ENCODE assay signal across 11 cellular contexts in genomic region chr11:86040919-86041318, GRCh38. TPM values are rescaled to one million over a fixed set of nuclear protein-coding genes. Genes with fewer than 3 reads are reported as not detected.
DNase-seq lines count a peak whose midpoint lies in the region; ATAC-seq and TF ChIP-seq lines count a peak whose summit lies in the region.
"Had no signal": no experiment of that assay in that cellular context is flagged by ENCODE, and none has a peak within 500 bp of the region (broad histone marks: within the 10 kb centered on the region; RNA-seq: fewer than 3 reads in every experiment).

No MANE protein-coding gene starts in this region.

- no peaks in the 10 kb centered on the region for H3K36me3 Mint-ChIP-seq in naive B cell

- ATAC-seq in heart left ventricle: no peak
- ATAC-seq in left ventricle myocardium superior: no peak
- no peak for ATAC-seq in naive B cell (ENCODE audit: low read depth in 2 of 2)
- no peak for ATAC-seq in upper lobe of left lung (ENCODE audit: low FRiP score in 2 of 2)
- ATAC-seq: mucosa of descending colon had no signal

- no peaks in the 10 kb centered on the region for H3K27me3 ChIP-seq in heart left ventricle
- H3K27me3 ChIP-seq in adipocyte (replicated peaks; ENCODE audit: control insufficient read depth, insufficient read depth, low read length): no peaks in the 10 kb centered on the region
- no peaks in the 10 kb centered on the region for H3K27me3 ChIP-seq in upper lobe of left lung

- H3K9me3 Mint-ChIP-seq in naive B cell: no peaks in the 10 kb centered on the region

- TF ChIP-seq EP300 in upper lobe of left lung (IDR thresholded peaks at IDR 0.05): no peak

- H3K4me3 Mint-ChIP-seq in naive B cell: no peak overlapping the region

- peaks cover 0 to 3% (median 0%) of the 10 kb centered on the region in 9 donors for H3K36me3 ChIP-seq in heart left ventricle
- peaks cover 5% of the 10 kb centered on the region for H3K36me3 ChIP-seq in adipocyte (ENCODE audit: control insufficient read depth, insufficient read depth, low read length, severe bottlenecking)
- no peaks in the 10 kb centered on the region for H3K36me3 ChIP-seq in upper lobe of left lung

- intact Hi-C loops in heart left ventricle (cut with DNase I): loop anchor here in 8 of 10 donors (2.0 to 10.0 kb wide), 5 partner anchors 151 to 186 kb away; partner anchors contain the start of gene CCDC83 (in 1 of the 8)
- intact Hi-C loops in left ventricle myocardium superior (cut with micrococcal nuclease): loop anchor here (1.0 kb wide), 1 partner anchor 152 kb away; no protein-coding TSS in a partner anchor

- no peak for TF ChIP-seq CTCF in heart left ventricle (IDR thresholded peaks at IDR 0.05)
- TF ChIP-seq CTCF in upper lobe of left lung (IDR thresholded peaks at IDR 0.05): no peak

- TF ChIP-seq POLR2A in heart left ventricle (IDR thresholded peaks at IDR 0.05) (no peak), upper lobe of left lung (IDR thresholded peaks at IDR 0.05) (no peak)

- no peaks in the 10 kb centered on the region for H3K27me3 Mint-ChIP-seq in naive B cell

- no peaks in the 10 kb centered on the region for H3K9me3 ChIP-seq in heart left ventricle
- H3K9me3 ChIP-seq in adipocyte (ENCODE audit: control insufficient read depth, low read length): no peaks in the 10 kb centered on the region
- no peaks in the 10 kb centered on the region for H3K9me3 ChIP-seq in upper lobe of left lung
- H3K9me3 ChIP-seq: mucosa of descending colon had no signal

- peak overlapping the region in 4 of 6 donors; percentile 16 to 73 (median 47) for H3K27ac Mint-ChIP-seq in naive B cell

- H3K27ac ChIP-seq in heart left ventricle: peak overlapping the region in 11 of 12 donors; percentile 13 to 75 (median 54)
- peak overlapping the region in 3 of 4 donors; percentile 9 to 67 (median 24) for H3K27ac ChIP-seq in upper lobe of left lung

- H3K4me3 ChIP-seq in heart left ventricle (peak overlapping the region in 3 of 12 donors; percentile 23 to 46 (median 40)), adipocyte (ENCODE audit: low read length) (peak overlapping the region; percentile 68), upper lobe of left lung (no peak overlapping the region)
- H3K4me3 ChIP-seq: mucosa of descending colon had no signal

- H3K4me1 Mint-ChIP-seq in naive B cell: peaks cover 38 to 62% (median 60%) of the 10 kb centered on the region in 3 donors

- H3K4me1 ChIP-seq in heart left ventricle (peaks cover 0 to 75% (median 52%) of the 10 kb centered on the region in 12 donors), adipocyte (ENCODE audit: control insufficient read depth, insufficient read depth, low read length) (peaks cover 60% of the 10 kb centered on the region), upper lobe of left lung (peaks cover 49 to 58% (median 53%) of the 10 kb centered on the region in 4 donors)

- H3K9ac ChIP-seq in adipocyte (ENCODE audit: low read length): peak overlapping the region; percentile 75

- DNase-seq in heart left ventricle (no peak), left ventricle myocardium superior (no peak), adipocyte (ENCODE audit: low read depth) (peak; percentile 12), naive B cell (no peak), upper lobe of left lung (no peak), HK-2 (ENCODE audit: unreplicated experiment) (no peak), DMS153 treated with DMSO at 0.1 percent for 48 hours (lab: John Stamatoyannopoulos, UW; ENCODE audit: unreplicated experiment) (no peak), NCI-H2196 treated with DMSO at 0.1 percent for 48 hours (lab: John Stamatoyannopoulos, UW; ENCODE audit: unreplicated experiment) (no peak)
- DNase-seq: mucosa of descending colon, small intestine, T-helper 2 cell had no signal

RNA-seq across cellular contexts. Expression of gene PICALM, which starts 28.0 kb away (rescaled TPM):
- total RNA-seq in heart left ventricle (100 to 1,000 TPM; 139 to 207 (median 183) TPM), left ventricle myocardium superior (122 TPM), upper lobe of left lung (100 to 1,000 TPM; 144 to 294 (median 198) TPM)
- polyA plus RNA-seq in heart left ventricle (100 to 1,000 TPM in 1 of 2 donors, 10 to 100 TPM in 1; 36.1 to 117 TPM), naive B cell (ENCODE audit: low read depth in 6 of 6) (10 to 100 TPM; 13.3 to 20.2 (median 16.9) TPM)
